In the genomic region with DNA sequence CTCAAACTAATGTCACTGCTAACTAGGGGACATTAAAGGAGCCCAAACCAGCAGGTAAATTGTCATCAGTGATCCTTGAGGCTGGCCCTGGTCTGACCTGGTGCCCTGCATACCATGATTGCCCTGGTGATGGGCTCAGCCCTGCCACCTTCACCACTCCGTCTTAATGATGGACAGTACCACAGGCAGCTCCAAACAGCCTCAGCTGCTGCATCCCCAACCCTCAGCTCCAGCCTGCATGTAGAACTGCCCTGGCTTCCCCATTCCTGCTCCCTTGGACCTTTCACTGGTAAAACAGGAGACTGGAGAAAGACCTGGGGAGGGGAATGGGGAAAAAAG, we compare ENCODE assay signal across 34 cellular contexts.
"Had no signal": no experiment of that assay in that cellular context is flagged by ENCODE, and none has a peak within 500 bp of the region (broad histone marks: within the 10 kb centered on the region; RNA-seq: fewer than 3 reads in every experiment).

No MANE protein-coding gene starts in this region.

- H3K4me1 Mint-ChIP-seq: activated B cell treated with CpG ODN at 0.5 μM for 24 hours; activated CD4-positive, alpha-beta T cell treated with anti-CD3 and anti-CD28 coated beads, Interleukin-2, amount 10 ng/mL, durations not matched to agents 24 days and 14 days; activated naive CD8-positive, alpha-beta T cell treated with anti-CD3 and anti-CD28 coated beads for 36 hours; activated T-helper 17 cell treated with anti-CD3 and anti-CD28 coated beads, Interleukin-2, amount 50 U/mL, for 72 hours had no signal

- H3K4me3 ChIP-seq: adrenal gland, body of pancreas, breast epithelium had no signal

- DNase-seq: activated B cell treated with CpG ODN at 0.5 μM for 24 hours; activated CD4-positive, alpha-beta memory T cell treated with anti-CD3 and anti-CD28 coated beads for 36 hours; activated CD4-positive, alpha-beta T cell treated with anti-CD3 and anti-CD28 coated beads for 4 hours; activated CD4-positive, alpha-beta T cell treated with anti-CD3 and anti-CD28 coated beads, Interleukin-2, amount 10 ng/mL, durations not matched to agents 24 days and 14 days; activated CD4-positive, alpha-beta T cell treated with anti-CD3 and anti-CD28 coated beads, Interleukin-2, amount 50 U/mL, for 1 hour; activated CD4-positive, alpha-beta T cell treated with anti-CD3 and anti-CD28 coated beads, Interleukin-2, amount 50 U/mL, for 4 hours; activated CD4-positive, CD25-positive, alpha-beta regulatory T cell treated with anti-CD3 and anti-CD28 coated beads, Interleukin-2, amount 50 U/mL, for 72 hours; activated CD8-positive, alpha-beta memory T cell treated with anti-CD3 and anti-CD28 coated beads, Interleukin-2, amount 50 U/mL, for 4 hours; activated CD8-positive, alpha-beta T cell treated with anti-CD3 and anti-CD28 coated beads for 36 hours; activated effector memory CD4-positive, alpha-beta T cell treated with anti-CD3 and anti-CD28 coated beads, Interleukin-2, amount 50 U/mL, for 16 hours; activated gamma-delta T cell treated with Interleukin-2 at 50 U/mL for 16 hours; activated naive CD4-positive, alpha-beta T cell; activated naive CD4-positive, alpha-beta T cell treated with anti-CD3 and anti-CD28 coated beads for 36 hours; activated naive CD4-positive, alpha-beta T cell treated with anti-CD3 and anti-CD28 coated beads, Interleukin-2, amount 50 U/mL, for 16 hours; activated naive CD8-positive, alpha-beta T cell treated with anti-CD3 and anti-CD28 coated beads for 36 hours; activated T-cell treated with anti-CD3 and anti-CD28 coated beads for 4 hours; activated T-cell treated with anti-CD3 and anti-CD28 coated beads, Interleukin-2, amount 50 U/mL, for 1 hour; activated T-cell treated with anti-CD3 and anti-CD28 coated beads, Interleukin-2, amount 50 U/mL, for 4 hours; activated T-cell treated with anti-CD3 and anti-CD28 coated beads, Interleukin-2, amount 50 U/mL, for 72 hours; adrenal gland; amniotic stem cell; aorta; body of pancreas; brain microvascular endothelial cell; central memory CD4-positive, alpha-beta T cell; T-helper 2 cell; T-helper 9 cell had no signal

- H3K27ac Mint-ChIP-seq: activated B cell treated with CpG ODN at 0.5 μM for 24 hours; activated CD4-positive, alpha-beta memory T cell treated with anti-CD3 and anti-CD28 coated beads for 36 hours; activated CD4-positive, alpha-beta T cell treated with anti-CD3 and anti-CD28 coated beads, Interleukin-2, amount 10 ng/mL, durations not matched to agents 24 days and 14 days; activated CD8-positive, alpha-beta T cell treated with anti-CD3 and anti-CD28 coated beads for 36 hours; activated naive CD4-positive, alpha-beta T cell treated with anti-CD3 and anti-CD28 coated beads for 36 hours; activated naive CD4-positive, alpha-beta T cell treated with anti-CD3 and anti-CD28 coated beads, Interleukin-2, amount 50 U/mL, for 72 hours; activated naive CD8-positive, alpha-beta T cell treated with anti-CD3 and anti-CD28 coated beads for 36 hours; activated T-cell treated with anti-CD3 and anti-CD28 coated beads, Interleukin-2, amount 50 U/mL, for 72 hours; activated T-helper 1 cell treated with anti-CD3 and anti-CD28 coated beads, Interleukin-12 subunit alpha, Interleukin-12 subunit beta, Interleukin-2, Interleukin-4 antibody, amounts not matched to agents 30 ng/mL and 10 ng/mL and 1 ng/mL, durations not matched to agents 14 hours and 24 hours and 36 hours; activated T-helper 17 cell treated with anti-CD3 and anti-CD28 coated beads, Interleukin-2, amount 50 U/mL, for 72 hours; T-helper 1 cell treated with Interleukin-12 subunit alpha and Interleukin-12 subunit beta and Interleukin-4 antibody, amounts not matched to agents 30 μg/mL and 1 μg/mL, for 36 hours; T-helper 2 cell treated with Interferon-gamma antibody and Interleukin-4, amounts not matched to agents 5 μg/mL and 100 μg/mL, for 36 hours had no signal

- H3K4me3 Mint-ChIP-seq: activated B cell treated with CpG ODN at 0.5 μM for 24 hours; activated CD4-positive, alpha-beta memory T cell treated with anti-CD3 and anti-CD28 coated beads for 36 hours; activated CD4-positive, alpha-beta T cell treated with anti-CD3 and anti-CD28 coated beads, Interleukin-2, amount 10 ng/mL, durations not matched to agents 24 days and 14 days; activated CD8-positive, alpha-beta T cell treated with anti-CD3 and anti-CD28 coated beads for 36 hours; activated naive CD4-positive, alpha-beta T cell treated with anti-CD3 and anti-CD28 coated beads for 36 hours; activated naive CD8-positive, alpha-beta T cell treated with anti-CD3 and anti-CD28 coated beads for 36 hours; activated T-cell treated with anti-CD3 and anti-CD28 coated beads, Interleukin-2, amount 50 U/mL, for 4 hours; activated T-cell treated with anti-CD3 and anti-CD28 coated beads, Interleukin-2, amount 50 U/mL, for 72 hours; activated T-helper 1 cell treated with anti-CD3 and anti-CD28 coated beads, Interleukin-12 subunit alpha, Interleukin-12 subunit beta, Interleukin-2, Interleukin-4 antibody, amounts not matched to agents 30 ng/mL and 10 ng/mL and 1 ng/mL, durations not matched to agents 14 hours and 24 hours and 36 hours; activated T-helper 17 cell treated with anti-CD3 and anti-CD28 coated beads, Interleukin-2, amount 50 U/mL, for 72 hours; T-helper 1 cell treated with Interleukin-12 subunit alpha and Interleukin-12 subunit beta and Interleukin-4 antibody, amounts not matched to agents 30 μg/mL and 1 μg/mL, for 36 hours; T-helper 2 cell treated with Interferon-gamma antibody and Interleukin-4, amounts not matched to agents 5 μg/mL and 100 μg/mL, for 36 hours had no signal

- ATAC-seq: activated CD8-positive, alpha-beta T cell treated with anti-CD3 and anti-CD28 coated beads for 36 hours; activated T-cell treated with anti-CD3 and anti-CD28 coated beads, Interleukin-2, amount 50 U/mL, for 4 hours; activated T-cell treated with anti-CD3 and anti-CD28 coated beads, Interleukin-2, amount 50 U/mL, for 72 hours; activated T-helper 17 cell treated with anti-CD3 and anti-CD28 coated beads, Interleukin-2, amount 50 U/mL, for 72 hours; body of pancreas had no signal

- H3K9me3 ChIP-seq: body of pancreas, breast epithelium had no signal

- H3K36me3 ChIP-seq: adrenal gland, brain microvascular endothelial cell, breast epithelium had no signal

- H3K36me3 Mint-ChIP-seq: activated CD4-positive, alpha-beta memory T cell treated with anti-CD3 and anti-CD28 coated beads for 36 hours; activated naive CD8-positive, alpha-beta T cell treated with anti-CD3 and anti-CD28 coated beads for 36 hours had no signal

- H3K4me1 ChIP-seq: adrenal gland, body of pancreas, breast epithelium had no signal

- H3K9me3 Mint-ChIP-seq: activated CD4-positive, alpha-beta memory T cell treated with anti-CD3 and anti-CD28 coated beads for 36 hours; activated CD4-positive, alpha-beta T cell treated with anti-CD3 and anti-CD28 coated beads, Interleukin-2, amount 10 ng/mL, durations not matched to agents 24 days and 14 days; activated CD8-positive, alpha-beta T cell treated with anti-CD3 and anti-CD28 coated beads for 36 hours; activated naive CD8-positive, alpha-beta T cell treated with anti-CD3 and anti-CD28 coated beads for 36 hours; activated T-helper 1 cell treated with anti-CD3 and anti-CD28 coated beads, Interleukin-12 subunit alpha, Interleukin-12 subunit beta, Interleukin-2, Interleukin-4 antibody, amounts not matched to agents 30 ng/mL and 10 ng/mL and 1 ng/mL, durations not matched to agents 14 hours and 24 hours and 36 hours; activated T-helper 17 cell treated with anti-CD3 and anti-CD28 coated beads, Interleukin-2, amount 50 U/mL, for 72 hours; T-helper 2 cell treated with Interferon-gamma antibody and Interleukin-4, amounts not matched to agents 5 μg/mL and 100 μg/mL, for 36 hours had no signal

- H3K27me3 ChIP-seq: adrenal gland, body of pancreas, brain microvascular endothelial cell, breast epithelium had no signal

- H3K27ac ChIP-seq: adrenal gland, body of pancreas, brain microvascular endothelial cell, breast epithelium, VCaP had no signal

- H3K27me3 Mint-ChIP-seq: activated B cell treated with CpG ODN at 0.5 μM for 24 hours; activated CD4-positive, alpha-beta T cell treated with anti-CD3 and anti-CD28 coated beads, Interleukin-2, amount 10 ng/mL, durations not matched to agents 24 days and 14 days; activated CD8-positive, alpha-beta T cell treated with anti-CD3 and anti-CD28 coated beads for 36 hours had no signal
